In the genomic region with DNA sequence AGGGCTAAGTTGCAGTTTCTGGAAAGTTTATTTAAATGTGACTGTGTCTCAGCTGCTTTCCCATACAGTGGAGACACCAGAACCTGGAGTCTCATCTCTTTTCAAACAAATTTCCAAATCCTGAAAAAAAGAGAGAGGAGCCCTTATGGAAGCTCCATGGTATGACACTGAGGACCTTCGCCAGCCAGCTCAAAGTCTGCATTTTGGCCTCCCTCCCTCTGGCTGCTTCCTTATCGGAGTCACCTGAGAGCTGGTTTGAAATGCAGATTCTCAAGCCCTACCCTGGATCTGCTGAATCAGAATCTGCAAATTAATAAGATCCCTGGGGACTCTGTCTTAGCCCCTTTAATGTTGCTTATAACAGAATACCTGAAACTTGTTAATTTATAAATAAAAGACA, we compare ENCODE assay signal across 8 cellular contexts.
"Had no signal": no experiment of that assay in that cellular context is flagged by ENCODE, and none has a peak within 500 bp of the region (broad histone marks: within the 10 kb centered on the region; RNA-seq: fewer than 3 reads in every experiment).

No MANE protein-coding gene starts in this region.

- DNase-seq: GM23248, H9, HCEC 1CT, KBM-7 had no signal

- H3K36me3 Mint-ChIP-seq: IgD-negative memory B cell had no signal

- H3K9me3 Mint-ChIP-seq: H9 had no signal

- ATAC-seq: HepG2 had no signal

- H3K27ac Mint-ChIP-seq: H9, IgD-negative memory B cell had no signal

- H3K4me3 Mint-ChIP-seq: H9, IgD-negative memory B cell had no signal

- H3K4me3 ChIP-seq: GM23248 had no signal

- H3K27ac ChIP-seq: GM23248, HL-60, KMS-11 had no signal

- H3K4me1 Mint-ChIP-seq: IgD-negative memory B cell had no signal

- H3K9ac ChIP-seq: GM23248, KMS-11 had no signal
